In genomic region chr2:217208867-217209266, GRCh38 we compare ENCODE assay signal across 16 cellular contexts.
DNase-seq lines count a peak whose midpoint lies in the region; ATAC-seq, FAIRE-seq and TF ChIP-seq lines count a peak whose summit lies in the region.
"Had no signal": no experiment of that assay in that cellular context is flagged by ENCODE, and none has a peak within 500 bp of the region (broad histone marks: within the 10 kb centered on the region; RNA-seq: fewer than 3 reads in every experiment).

No MANE protein-coding gene starts in this region.

- H3K18ac ChIP-seq in H1 (ENCODE audit: extremely low read depth, low read length), result peak overlapping the region; percentile 25; the same call in 1 of the 2 replicates

- H2BK15ac ChIP-seq in H1 (ENCODE audit: low read length), result no peak overlapping the region

- intact Hi-C loops in psoas muscle (cut with DNase I), result no loop called here
- intact Hi-C loops in breast epithelium (cut with DNase I; ENCODE audit: low total_unique reads), result no loop called here
- intact Hi-C loops in mammary epithelial cell (cut with micrococcal nuclease), result no loop called here
- intact Hi-C loops in gastrocnemius medialis (cut with DNase I; ENCODE audit: low total_unique reads), result no loop called here

- no peak overlapping the region for H2BK12ac ChIP-seq in H1 (ENCODE audit: low read depth, low read length)

- no peak overlapping the region for H3K56ac ChIP-seq in H1 (replicated peaks; ENCODE audit: insufficient read length, low read depth, low read length)

- H2AFZ ChIP-seq in H1 (ENCODE audit: low read length) (no peak overlapping the region), mammary epithelial cell (ENCODE audit: low read depth, low read length) (no peak overlapping the region)

- no peaks in the 10 kb centered on the region for H3K36me3 ChIP-seq in HUES48 (ENCODE audit: control insufficient read depth, insufficient read depth, low read length)
- no peaks in the 10 kb centered on the region for H3K36me3 ChIP-seq in H1 (ENCODE audit: control insufficient read depth in 2 of 4, insufficient read depth in 4 of 4, low read length in 3 of 4)
- H3K36me3 ChIP-seq in psoas muscle (ENCODE audit: insufficient read depth in 1 of 2, low read depth in 1 of 2), result no peaks in the 10 kb centered on the region
- no peaks in the 10 kb centered on the region for H3K36me3 ChIP-seq in breast epithelium
- no peaks in the 10 kb centered on the region for H3K36me3 ChIP-seq in mammary epithelial cell (ENCODE audit: insufficient read depth, low read length)
- no peaks in the 10 kb centered on the region for H3K36me3 ChIP-seq in gastrocnemius medialis

- dilution Hi-C loops in mammary epithelial cell (cut with HindIII; ENCODE audit: low sequenced_read_pairs), result no loop called here

- H3K9ac ChIP-seq in HUES48 (ENCODE audit: low read depth, low read length) (no peak overlapping the region), H1 (replicated peaks in 1 of 4; ENCODE audit: extremely low read depth in 1 of 4, low read depth in 3 of 4, low read length in 3 of 4) (no peak overlapping the region), mammary epithelial cell (ENCODE audit: insufficient read depth, low read length) (no peak overlapping the region)

- no peak overlapping the region for H3K4me3 ChIP-seq in HUES48 (ENCODE audit: low read depth, low read length)
- H3K4me3 ChIP-seq in H1 (ENCODE audit: extremely low read depth in 1 of 4, insufficient read depth in 2 of 4, low read depth in 3 of 4, low read length in 4 of 4), result peak overlapping the region in 1 of 4 experiments; percentile 33; a peak in 1 of 8 replicates
- H3K4me3 ChIP-seq in psoas muscle, result no peak overlapping the region
- H3K4me3 ChIP-seq in breast epithelium, result no peak overlapping the region
- H3K4me3 ChIP-seq in mammary epithelial cell (replicated peaks in 1 of 3; ENCODE audit: insufficient read depth in 1 of 3, low read depth in 2 of 3, low read length in 3 of 3), result no peak overlapping the region
- no peak overlapping the region for H3K4me3 ChIP-seq in gastrocnemius medialis
- H3K4me3 ChIP-seq: GM12878 had no signal

- no peak overlapping the region for H3K14ac ChIP-seq in H1 (ENCODE audit: insufficient read length)

- TF ChIP-seq CTCF in H1 (IDR thresholded peaks at IDR 0.05; ENCODE audit: control extremely low read depth in 1 of 3, insufficient read depth in 1 of 3, low read depth in 1 of 3, low read length in 3 of 3), result no peak
- no peak for TF ChIP-seq CTCF in psoas muscle (IDR thresholded peaks at IDR 0.05)
- no peak for TF ChIP-seq CTCF in breast epithelium (IDR thresholded peaks at IDR 0.05)
- no peak for TF ChIP-seq CTCF in mammary epithelial cell (conservative IDR thresholded peaks at IDR 0.05 in 1 of 2, IDR thresholded peaks at IDR 0.05 in 1 of 2; ENCODE audit: extremely low read depth in 1 of 2, insufficient read depth in 1 of 2, low read depth in 1 of 2, low read length in 2 of 2)
- no peak for TF ChIP-seq CTCF in gastrocnemius medialis (IDR thresholded peaks at IDR 0.05 in 4 of 5, conservative IDR thresholded peaks at IDR 0.05 in 1 of 5)

- H3K79me2 ChIP-seq in H1 (ENCODE audit: control insufficient read depth in 1 of 2, insufficient read depth in 2 of 2, low read length in 2 of 2) (no peaks in the 10 kb centered on the region), mammary epithelial cell (ENCODE audit: insufficient read depth, low read length) (no peaks in the 10 kb centered on the region)

- no peak overlapping the region for H2AK5ac ChIP-seq in H1 (ENCODE audit: low read depth, low read length)

- no peak for ATAC-seq in psoas muscle
- no peak for ATAC-seq in gastrocnemius medialis
- ATAC-seq: GM12878 had no signal

- POLR2A ChIA-PET in H1 (lab: Charles Lee; ENCODE audit: partially characterized antibody), result no interaction called here

- no peak overlapping the region for H2BK120ac ChIP-seq in H1 (replicated peaks; ENCODE audit: low read depth, low read length)

- no peaks in the 10 kb centered on the region for H3K9me3 ChIP-seq in HUES48 (ENCODE audit: control insufficient read depth, insufficient read depth, low read length)
- H3K9me3 ChIP-seq in H1 (ENCODE audit: insufficient read depth in 2 of 2, low read depth in 1 of 2, low read length in 1 of 2), result no peaks in the 10 kb centered on the region
- no peaks in the 10 kb centered on the region for H3K9me3 ChIP-seq in psoas muscle
- H3K9me3 ChIP-seq in breast epithelium, result no peaks in the 10 kb centered on the region
- H3K9me3 ChIP-seq in mammary epithelial cell (replicated peaks; ENCODE audit: insufficient read depth, low read length), result no peaks in the 10 kb centered on the region
- H3K9me3 ChIP-seq in gastrocnemius medialis, result no peaks in the 10 kb centered on the region

- BruUV-seq in mammary epithelial cell (replicated peaks; lab: Mats Ljungman, UMichigan), result no TSS peak

- 85% methylated on average over 1 of the region's 1 CpG; no CpG with 5 or more reads in 1 of the 2 experiments for WGBS in H1 (ENCODE audit: extremely low coverage in 1 of 2, insufficient coverage in 1 of 2, insufficient read length in 1 of 2, insufficient replicate concordance in 2 of 2, low coverage in 1 of 2, low lambda C conversion rate in 2 of 2, missing lambda C conversion rate in 1 of 2), 2 experiments
- 94 to 100% (median 100%) methylated on average over 1 of the region's 1 CpG for WGBS in psoas muscle, 3 donors
- WGBS in mammary epithelial cell (ENCODE audit: low coverage, missing lambda C conversion rate), result 100% methylated on average over 1 of the region's 1 CpG

- H4K5ac ChIP-seq in H1 (ENCODE audit: insufficient read length, low read depth, low read length), result no peak overlapping the region

- H2BK20ac ChIP-seq in H1 (ENCODE audit: low read length), result no peak overlapping the region

- no peak overlapping the region for H3K4ac ChIP-seq in H1 (replicated peaks; ENCODE audit: insufficient read length, low read depth, low read length)

- peak overlapping the region; percentile 60 for H4K91ac ChIP-seq in H1 (replicated peaks; ENCODE audit: insufficient read length, low read length)

- H3K27ac ChIP-seq in HUES48 (ENCODE audit: low read depth, low read length) (peak overlapping the region; percentile 56), H1 (ENCODE audit: low read depth, low read length) (no peak overlapping the region), psoas muscle (no peak overlapping the region), breast epithelium (no peak overlapping the region), mammary epithelial cell (ENCODE audit: insufficient read depth, low read depth, low read length) (no peak overlapping the region), gastrocnemius medialis (no peak overlapping the region)
- H3K27ac ChIP-seq: C4-2B had no signal

- no peak overlapping the region for H2BK5ac ChIP-seq in H1 (ENCODE audit: low read depth, low read length)

- H4K8ac ChIP-seq in H1 (ENCODE audit: extremely low read depth, insufficient read depth, low read length), result no peak overlapping the region

- FAIRE-seq in H1 (lab: Jason Lieb, UNC), result no peak
- FAIRE-seq: A204.1, GM12878, HTR-8/SVneo had no signal

- no peaks in the 10 kb centered on the region for H3K79me1 ChIP-seq in H1 (ENCODE audit: low read depth, low read length)

- in situ Hi-C loops in mammary epithelial cell (cut with MboI; ENCODE audit: low sequenced_read_pairs in 2 of 2) (no loop called here), gastrocnemius medialis (cut with MboI; ENCODE audit: low sequenced_read_pairs in 4 of 4) (no loop called here)

- DNase-seq in H1 (ENCODE audit: low read depth in 1 of 2, low spot score in 2 of 2) (no peak), islet precursor cell (peak; percentile 74), psoas muscle (no peak), breast epithelium (ENCODE audit: low spot score in 2 of 2) (no peak), mammary epithelial cell (no peak), gastrocnemius medialis (no peak)
- DNase-seq: ACHN; CD4-positive, alpha-beta memory T cell; DMS79 treated with DMSO at 0.1 percent for 48 hours; H7; KG1 had no signal

- H4K20me1 ChIP-seq in H1 (replicated peaks in 1 of 2; ENCODE audit: control insufficient read depth in 1 of 2, insufficient read depth in 2 of 2, low read length in 2 of 2) (no peaks in the 10 kb centered on the region), mammary epithelial cell (ENCODE audit: insufficient read depth, low read length) (no peaks in the 10 kb centered on the region)

- no peaks in the 10 kb centered on the region for H3K23me2 ChIP-seq in H1 (ENCODE audit: low read depth, low read length)

- H3K27me3 ChIP-seq in HUES48 (ENCODE audit: control insufficient read depth, insufficient read depth, low read length) (no peaks in the 10 kb centered on the region), H1 (replicated peaks in 1 of 4; ENCODE audit: control insufficient read depth in 3 of 4, extremely low read depth in 1 of 4, insufficient read depth in 3 of 4, low read length in 3 of 4) (no peaks in the 10 kb centered on the region; a peak in 1 of 7 replicates), psoas muscle (ENCODE audit: insufficient read depth in 3 of 3, low read length in 2 of 3) (no peaks in the 10 kb centered on the region), breast epithelium (no peaks in the 10 kb centered on the region), mammary epithelial cell (ENCODE audit: insufficient read depth, low read length) (no peaks in the 10 kb centered on the region), gastrocnemius medialis (no peaks in the 10 kb centered on the region)

- no peak for TF ChIP-seq POLR2A in H1 (IDR thresholded peaks at IDR 0.05; ENCODE audit: control extremely low read depth in 1 of 2, low read depth in 2 of 2, low read length in 2 of 2)
- TF ChIP-seq POLR2A in breast epithelium (IDR thresholded peaks at IDR 0.05), result no peak
- no peak for TF ChIP-seq POLR2A in gastrocnemius medialis (IDR thresholded peaks at IDR 0.05)

- TF ChIP-seq RAD21 in H1 (IDR thresholded peaks at IDR 0.05 in 1 of 2, conservative IDR thresholded peaks at IDR 0.05 in 1 of 2; ENCODE audit: low read depth in 2 of 2, low read length in 2 of 2), result no peak

- no peak for TF ChIP-seq EP300 in H1 (IDR thresholded peaks at IDR 0.05; ENCODE audit: borderline replicate concordance in 1 of 2, low read depth in 2 of 2, low read length in 2 of 2)

- H3K4me1 ChIP-seq in HUES48 (ENCODE audit: control insufficient read depth, insufficient read depth, low read length) (peaks cover 17% of the 10 kb centered on the region), H1 (replicated peaks in 1 of 4; ENCODE audit: control insufficient read depth in 3 of 4, insufficient read depth in 4 of 4, low read length in 3 of 4) (peaks cover 0 to 9% (median 7%) of the 10 kb centered on the region in 4 experiments; a peak in 4 of 7 replicates), psoas muscle (peaks cover 15% of the 10 kb centered on the region), breast epithelium (no peaks in the 10 kb centered on the region), mammary epithelial cell (ENCODE audit: insufficient read depth, low read length) (peaks cover 4% of the 10 kb centered on the region), gastrocnemius medialis (peaks cover 4 to 12% of the 10 kb centered on the region in 2 donors)

- H3K4me2 ChIP-seq in H1 (ENCODE audit: insufficient read depth in 1 of 2, low read depth in 2 of 2, low read length in 2 of 2), result peak overlapping the region; percentile 16 to 54; a peak in 1 of 4 replicates
- H3K4me2 ChIP-seq in mammary epithelial cell (ENCODE audit: insufficient read depth, low read depth, low read length), result no peak overlapping the region

- H3K23ac ChIP-seq in H1 (ENCODE audit: insufficient read length), result no peak overlapping the region

- CTCF ChIA-PET in H1 (lab: Charles Lee; ENCODE audit: partially characterized antibody) (no interaction called here), mammary epithelial cell (lab: Charles Lee; ENCODE audit: low non-redundant PET) (no interaction called here)
